ENCODE assay signal across 26 cellular contexts in the genomic region with DNA sequence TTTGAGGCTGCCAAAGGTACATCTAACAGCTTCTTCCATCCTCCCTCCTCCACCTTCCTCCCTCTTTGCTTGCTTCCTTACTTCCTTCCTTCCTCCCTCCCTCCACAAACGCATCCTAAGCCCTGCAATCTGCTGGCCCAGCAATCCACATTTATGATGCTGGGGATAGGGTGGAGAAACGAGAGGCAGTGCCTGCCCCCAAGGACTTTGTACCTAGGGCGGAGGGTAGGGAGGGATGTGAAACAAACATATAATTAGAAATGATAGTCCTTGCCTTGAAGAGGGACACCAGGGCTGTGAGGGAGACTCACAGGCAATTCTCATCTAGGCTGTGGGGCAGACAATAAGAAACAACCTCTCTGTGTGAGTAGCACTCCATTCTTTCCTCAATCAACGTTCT.
A peak's percentile ranks its signal among the peaks of the same experiment; 100 is the strongest.
DNase-seq lines count a peak whose midpoint lies in the region; ATAC-seq and TF ChIP-seq lines count a peak whose summit lies in the region.
"Had no signal": no experiment of that assay in that cellular context is flagged by ENCODE, and none has a peak within 500 bp of the region (broad histone marks: within the 10 kb centered on the region; RNA-seq: fewer than 3 reads in every experiment).

No MANE protein-coding gene starts in this region.

- no peaks in the 10 kb centered on the region for H3F3A ChIP-seq in GM23338 (replicated peaks; ENCODE audit: low read depth)

- peak; percentile 33 for TF ChIP-seq POLR2A in transverse colon (IDR thresholded peaks at IDR 0.05)

- no peak overlapping the region for H3K4me2 ChIP-seq in GM23338
- H3K4me2 ChIP-seq: PC-9 had no signal

- H3K4me3 ChIP-seq in mucosa of descending colon (no peak overlapping the region), transverse colon (no peak overlapping the region), GM23338 (no peak overlapping the region)
- H3K4me3 ChIP-seq: GM23248, PC-9 had no signal

- peaks cover 81% of the 10 kb centered on the region for H3K9me3 Mint-ChIP-seq in GM23338

- ATAC-seq in mucosa of descending colon = peak; percentile 90
- no peak for ATAC-seq in GM23338

- H3K9me2 ChIP-seq in GM23338 (ENCODE audit: insufficient read depth) = no peaks in the 10 kb centered on the region

- H3K36me3 ChIP-seq in mucosa of descending colon (ENCODE audit: low read depth) = no peaks in the 10 kb centered on the region
- H3K36me3 ChIP-seq in transverse colon = no peaks in the 10 kb centered on the region
- no peaks in the 10 kb centered on the region for H3K36me3 ChIP-seq in GM23338 (ENCODE audit: insufficient read depth)

- peaks cover 7% of the 10 kb centered on the region for H3K27me3 Mint-ChIP-seq in GM23338 (ENCODE audit: insufficient read depth, low read depth, poor library complexity)
- H3K27me3 Mint-ChIP-seq: B cell; CD8-positive, alpha-beta memory T cell had no signal

- H3K27ac ChIP-seq in VCaP (peak overlapping the region; percentile 79), transverse colon (peak overlapping the region; percentile 69 to 83 (median 74)), GM23338 (ENCODE audit: low read depth) (no peak overlapping the region)
- H3K27ac ChIP-seq: GM23248, PC-9 had no signal

- H3K4me1 Mint-ChIP-seq in GM23338 = peaks cover 6% of the 10 kb centered on the region
- H3K4me1 Mint-ChIP-seq: B cell; CD14-positive monocyte; CD8-positive, alpha-beta memory T cell; H9 had no signal

- H3K36me3 Mint-ChIP-seq in GM23338 (ENCODE audit: low read depth) = peaks cover 11% of the 10 kb centered on the region; the same call in 1 of the 3 replicates
- H3K36me3 Mint-ChIP-seq: CD14-positive monocyte; CD8-positive, alpha-beta memory T cell had no signal

- DNase-seq in HT-29 (ENCODE audit: low spot score) (peak; percentile 76), mucosa of descending colon (peak; percentile 77 to 86 (median 80)), transverse colon (peak; percentile 85), NCI-H524 treated with DMSO at 0.1 percent for 48 hours (lab: John Stamatoyannopoulos, UW) (no peak), GM23338 (ENCODE audit: low spot score) (no peak)
- no peak for DNase-seq in activated CD8-positive, alpha-beta memory T cell treated with anti-CD3 and anti-CD28 coated beads, Interleukin-2, amount 50 U/mL, for 4 hours
- DNase-seq: Calu3; CD8-positive, alpha-beta memory T cell; DMS79 treated with DMSO at 0.1 percent for 48 hours; GM23248; H9; KBM-7; MV-4-11; NCI-H1105; NCI-H1436 treated with DMSO at 0.1 percent for 48 hours; NCI-H187 treated with DMSO at 0.1 percent for 48 hours; NCI-H2171 treated with DMSO at 0.1 percent for 48 hours; NCI-H345; NCI-H510A treated with DMSO at 0.1 percent for 48 hours; NCI-H748 treated with DMSO at 0.1 percent for 48 hours; PC-9; RPMI8226; SHP77 treated with DMSO at 0.1 percent for 48 hours had no signal

- WGBS in transverse colon (ENCODE audit: low coverage in 1 of 2), 2 donors = 28% methylated on average over 4 of the region's 4 CpGs; no CpG with 5 or more reads in 1 of the 2 donors

- H3K4me1 ChIP-seq in mucosa of descending colon (ENCODE audit: low read depth) (peaks cover 39% of the 10 kb centered on the region), transverse colon (peaks cover 14 to 48% (median 35%) of the 10 kb centered on the region in 4 donors), GM23338 (ENCODE audit: insufficient read depth) (no peaks in the 10 kb centered on the region)

- H3K79me2 ChIP-seq in GM23338 (replicated peaks; ENCODE audit: insufficient read depth) = no peaks in the 10 kb centered on the region

- no peak overlapping the region for H2AFZ ChIP-seq in GM23338
- H2AFZ ChIP-seq: GM23248, PC-9 had no signal

- intact Hi-C loops in mucosa of descending colon (cut with DNase I, micrococcal nuclease) (no loop called here), transverse colon (cut with DNase I; ENCODE audit: low total_unique reads) (no loop called here)

- no peak overlapping the region for H3K27ac Mint-ChIP-seq in GM23338
- H3K27ac Mint-ChIP-seq: B cell, CD14-positive monocyte, H9 had no signal

- in situ Hi-C loops in transverse colon (cut with MboI; ENCODE audit: low pct_ligation_motif_present in 1 of 4, low pct_unique_long_range_greater_than_20kb in 1 of 4, low sequenced_read_pairs in 3 of 4) = no loop called here

- TF ChIP-seq CTCF in VCaP (conservative IDR thresholded peaks at IDR 0.05) (no peak), mucosa of descending colon (IDR thresholded peaks at IDR 0.05) (no peak), transverse colon (IDR thresholded peaks at IDR 0.05) (no peak), GM23338 (conservative IDR thresholded peaks at IDR 0.05; ENCODE audit: low read depth in 2 of 2) (no peak)

- TF ChIP-seq EP300 in transverse colon (IDR thresholded peaks at IDR 0.05; ENCODE audit: low read depth) = no peak

- no peaks in the 10 kb centered on the region for H4K20me1 ChIP-seq in GM23338 (replicated peaks; ENCODE audit: insufficient read depth)

- H3K27me3 ChIP-seq in transverse colon (no peaks in the 10 kb centered on the region), GM23338 (ENCODE audit: insufficient read depth) (no peaks in the 10 kb centered on the region)

- no peak overlapping the region for H3K4me3 Mint-ChIP-seq in GM23338
- H3K4me3 Mint-ChIP-seq: B cell; CD14-positive monocyte; CD8-positive, alpha-beta memory T cell; H9 had no signal

- no peaks in the 10 kb centered on the region for H3K9me3 ChIP-seq in mucosa of descending colon
- no peaks in the 10 kb centered on the region for H3K9me3 ChIP-seq in transverse colon

TF ChIP-seq in GM23338, 12 proteins besides CTCF, POLR2A, EP300 and RAD21 (continues in another document):
- no peak for TF ChIP-seq REST (IDR thresholded peaks at IDR 0.05; ENCODE audit: unreplicated experiment)
- TF ChIP-seq CREB1 (CRISPR knock-in tag; IDR thresholded peaks at IDR 0.05; ENCODE audit: low read depth) = no peak

Comparison
In these comparisons a context has a peak if more than half of its experiments do, and no peak if none do; other contexts are left out.
1. DNase-seq: peak in HT-29 (single experiment), mucosa of descending colon (3 of 3) and transverse colon (single experiment); none in NCI-H524 treated with DMSO at 0.1 percent for 48 hours (single experiment), GM23338 (single experiment) and activated CD8-positive, alpha-beta memory T cell treated with anti-CD3 and anti-CD28 coated beads, Interleukin-2, amount 50 U/mL, for 4 hours (single experiment).